20 cellular contexts compared by ENCODE assay signal in genomic region chr16:69141014-69141413, GRCh38. TPM values are rescaled to one million over a fixed set of nuclear protein-coding genes. Genes with fewer than 3 reads are reported as not detected.
DNase-seq lines count a peak whose midpoint lies in the region; ATAC-seq and TF ChIP-seq lines count a peak whose summit lies in the region.
"Had no signal": no experiment of that assay in that cellular context is flagged by ENCODE, and none has a peak within 500 bp of the region (broad histone marks: within the 10 kb centered on the region; RNA-seq: fewer than 3 reads in every experiment).

No MANE protein-coding gene starts in this region.

- peaks cover 0 to 21% (median 10%) of the 10 kb centered on the region in 5 donors for H3K4me1 ChIP-seq in subcutaneous abdominal adipose tissue (ENCODE audit: control insufficient read depth in 5 of 5, insufficient read depth in 5 of 5, low read length in 5 of 5)
- H3K4me1 ChIP-seq: BLaER1 had no signal

- H3K4me1 Mint-ChIP-seq in activated T-cell treated with anti-CD3 and anti-CD28 coated beads, Interleukin-2, amount 50 U/mL, for 72 hours (ENCODE audit: low read depth) = peaks cover 16% of the 10 kb centered on the region
- H3K4me1 Mint-ChIP-seq in neural crest cell = no peaks in the 10 kb centered on the region
- H3K4me1 Mint-ChIP-seq in natural killer cell treated with Interleukin-12 subunit alpha and Interleukin-12 subunit beta and Interleukin-15 and Interleukin-18, amount 100 ng/mL, for 72 hours (ENCODE audit: low read depth in 2 of 2) = peaks cover 2 to 6% of the 10 kb centered on the region in 2 donors
- H3K4me1 Mint-ChIP-seq: CD14-positive monocyte had no signal

- H3K36me3 Mint-ChIP-seq in activated T-cell treated with anti-CD3 and anti-CD28 coated beads, Interleukin-2, amount 50 U/mL, for 72 hours (ENCODE audit: insufficient read depth in 2 of 2) = peaks cover 10 to 29% of the 10 kb centered on the region in 2 donors
- H3K36me3 Mint-ChIP-seq in neural crest cell (ENCODE audit: low read depth) = peaks cover 26% of the 10 kb centered on the region
- peaks cover 50% of the 10 kb centered on the region for H3K36me3 Mint-ChIP-seq in natural killer cell treated with Interleukin-12 subunit alpha and Interleukin-12 subunit beta and Interleukin-15 and Interleukin-18, amount 100 ng/mL, for 72 hours

- peak overlapping the region in 1 of 5 donors; percentile 10 for H3K9ac ChIP-seq in subcutaneous abdominal adipose tissue (ENCODE audit: low read length in 5 of 5)
- H3K9ac ChIP-seq: BLaER1, GM23248 had no signal

- no peak overlapping the region for H3K4me3 Mint-ChIP-seq in activated T-cell treated with anti-CD3 and anti-CD28 coated beads, Interleukin-2, amount 50 U/mL, for 72 hours
- no peak overlapping the region for H3K4me3 Mint-ChIP-seq in neural crest cell
- H3K4me3 Mint-ChIP-seq in natural killer cell treated with Interleukin-12 subunit alpha and Interleukin-12 subunit beta and Interleukin-15 and Interleukin-18, amount 100 ng/mL, for 72 hours = no peak overlapping the region
- H3K4me3 Mint-ChIP-seq: CD14-positive monocyte; CD4-positive, alpha-beta memory T cell had no signal

- H3K9me3 ChIP-seq in subcutaneous abdominal adipose tissue (ENCODE audit: control insufficient read depth in 5 of 5, low read length in 5 of 5) = no peaks in the 10 kb centered on the region
- H3K9me3 ChIP-seq: A549, BLaER1 had no signal

- no peak for ATAC-seq in activated T-cell treated with anti-CD3 and anti-CD28 coated beads, Interleukin-2, amount 50 U/mL, for 72 hours (replicated peaks in 1 of 2)
- no peak for ATAC-seq in left ventricle myocardium superior
- no peak for ATAC-seq in natural killer cell treated with Interleukin-12 subunit alpha and Interleukin-12 subunit beta and Interleukin-15 and Interleukin-18, amount 100 ng/mL, for 72 hours
- ATAC-seq: A549 had no signal

- H3K4me3 ChIP-seq in fibroblast of mammary gland (ENCODE audit: control insufficient read depth, low read depth, low read length) (no peak overlapping the region), subcutaneous abdominal adipose tissue (ENCODE audit: low read depth in 1 of 5, low read length in 5 of 5) (no peak overlapping the region)
- H3K4me3 ChIP-seq: A549, BLaER1, GM23248 had no signal

- H3K36me3 ChIP-seq in subcutaneous abdominal adipose tissue (ENCODE audit: control insufficient read depth in 5 of 5, insufficient read depth in 5 of 5, low read length in 5 of 5) = peaks cover 23 to 76% (median 36%) of the 10 kb centered on the region in 5 donors

- in situ Hi-C loops in G401 (cut with HindIII; ENCODE audit: low sequenced_read_pairs) = no loop called here

- no peaks in the 10 kb centered on the region for H3K9me3 Mint-ChIP-seq in activated T-cell treated with anti-CD3 and anti-CD28 coated beads, Interleukin-2, amount 50 U/mL, for 72 hours
- H3K9me3 Mint-ChIP-seq in neural crest cell = no peaks in the 10 kb centered on the region
- H3K9me3 Mint-ChIP-seq in natural killer cell treated with Interleukin-12 subunit alpha and Interleukin-12 subunit beta and Interleukin-15 and Interleukin-18, amount 100 ng/mL, for 72 hours = no peaks in the 10 kb centered on the region
- H3K9me3 Mint-ChIP-seq: CD14-positive monocyte; CD4-positive, alpha-beta memory T cell had no signal

- DNase-seq in activated T-cell treated with anti-CD3 and anti-CD28 coated beads, Interleukin-2, amount 50 U/mL, for 72 hours = no peak
- no peak for DNase-seq in activated T-cell treated with anti-CD3 and anti-CD28 coated beads, Interleukin-2, amount 50 U/mL, for 48 hours
- DNase-seq in fibroblast of mammary gland (ENCODE audit: low read depth) = peak; percentile 66
- DNase-seq in neural crest cell (ENCODE audit: low read depth, low spot score) = no peak
- no peak for DNase-seq in left ventricle myocardium superior
- DNase-seq in natural killer cell treated with Interleukin-12 subunit alpha and Interleukin-12 subunit beta and Interleukin-15 and Interleukin-18, amount 100 ng/mL, for 72 hours (ENCODE audit: low spot score) = no peak
- no peak for DNase-seq in G401 (ENCODE audit: low spot score)
- DNase-seq: CD4-positive, alpha-beta memory T cell; DMS153; DMS79; GF-D8; GM23248; HCEC 1CT had no signal

- peak overlapping the region; percentile 45 for H3K27ac ChIP-seq in subcutaneous abdominal adipose tissue (ENCODE audit: low read depth, low read length)
- H3K27ac ChIP-seq: 22Rv1, A549, BLaER1, GM23248, HL-60 had no signal

- no peak for TF ChIP-seq CTCF in fibroblast of mammary gland (conservative IDR thresholded peaks at IDR 0.05; ENCODE audit: control insufficient read depth, insufficient read depth, low read depth, low read length)
- TF ChIP-seq CTCF in neural crest cell (conservative IDR thresholded peaks at IDR 0.05) = no peak

- no peaks in the 10 kb centered on the region for H3K27me3 Mint-ChIP-seq in activated T-cell treated with anti-CD3 and anti-CD28 coated beads, Interleukin-2, amount 50 U/mL, for 72 hours (ENCODE audit: low read depth)
- H3K27me3 Mint-ChIP-seq in neural crest cell (ENCODE audit: low read depth) = no peaks in the 10 kb centered on the region
- no peaks in the 10 kb centered on the region for H3K27me3 Mint-ChIP-seq in natural killer cell treated with Interleukin-12 subunit alpha and Interleukin-12 subunit beta and Interleukin-15 and Interleukin-18, amount 100 ng/mL, for 72 hours
- H3K27me3 Mint-ChIP-seq: CD4-positive, alpha-beta memory T cell had no signal

- intact Hi-C loops in left ventricle myocardium superior (cut with micrococcal nuclease) = no loop called here

- no peaks in the 10 kb centered on the region for H3K27me3 ChIP-seq in subcutaneous abdominal adipose tissue (ENCODE audit: control insufficient read depth in 5 of 5, insufficient read depth in 4 of 5, low read length in 5 of 5)
- H3K27me3 ChIP-seq: BLaER1 had no signal

- H3K27ac Mint-ChIP-seq in activated T-cell treated with anti-CD3 and anti-CD28 coated beads, Interleukin-2, amount 50 U/mL, for 72 hours = peak overlapping the region; percentile 8
- peak overlapping the region; percentile 85 for H3K27ac Mint-ChIP-seq in neural crest cell (ENCODE audit: unreplicated experiment)
- H3K27ac Mint-ChIP-seq in natural killer cell treated with Interleukin-12 subunit alpha and Interleukin-12 subunit beta and Interleukin-15 and Interleukin-18, amount 100 ng/mL, for 72 hours = no peak overlapping the region

RNA-seq across cellular contexts. Expression of gene UTP4, which starts 8.6 kb away (rescaled TPM):
- total RNA-seq in activated T-cell treated with anti-CD3 and anti-CD28 coated beads, Interleukin-2, amount 50 U/mL, for 72 hours = 100 to 1,000 TPM in 1 of 2 donors, 10 to 100 TPM in 1; 81.7 to 112 TPM
- 78.5 and 80.1 TPM in 2 replicates for total RNA-seq in neural crest cell
- total RNA-seq in left ventricle myocardium superior = 32.3 TPM
- 10 to 100 TPM; 72.9 to 92.0 TPM for total RNA-seq in natural killer cell treated with Interleukin-12 subunit alpha and Interleukin-12 subunit beta and Interleukin-15 and Interleukin-18, amount 100 ng/mL, for 72 hours
- 66.4 and 89.9 TPM in 2 replicates for total RNA-seq in G401 (2014; rRNA removed; shearing (Covaris generic))

RNA-seq across cellular contexts. Expression of gene CHTF8, which starts 8.6 kb away (rescaled TPM):
- total RNA-seq in activated T-cell treated with anti-CD3 and anti-CD28 coated beads, Interleukin-2, amount 50 U/mL, for 72 hours = 100 to 1,000 TPM; 159 to 185 TPM
- total RNA-seq in neural crest cell = 139 and 156 TPM in 2 replicates
- 51.7 TPM for total RNA-seq in left ventricle myocardium superior
- total RNA-seq in natural killer cell treated with Interleukin-12 subunit alpha and Interleukin-12 subunit beta and Interleukin-15 and Interleukin-18, amount 100 ng/mL, for 72 hours = 100 to 1,000 TPM; 118 to 133 TPM
- 196 and 268 TPM in 2 replicates for total RNA-seq in G401 (2014; rRNA removed; shearing (Covaris generic))

RNA-seq across cellular contexts. Expression of gene HAS3, which starts 35.6 kb away (rescaled TPM):
- 1 to 10 TPM; 1.2 to 1.4 TPM for total RNA-seq in activated T-cell treated with anti-CD3 and anti-CD28 coated beads, Interleukin-2, amount 50 U/mL, for 72 hours
- total RNA-seq in neural crest cell (2.9 and 4.2 TPM in 2 replicates), left ventricle myocardium superior (0.67 TPM)
- total RNA-seq in natural killer cell treated with Interleukin-12 subunit alpha and Interleukin-12 subunit beta and Interleukin-15 and Interleukin-18, amount 100 ng/mL, for 72 hours = under 1 TPM; 0.36 to 0.98 TPM
- total RNA-seq in G401 (2014; rRNA removed; shearing (Covaris generic)) = 0.06 and 2.6 TPM in 2 replicates
- total RNA-seq: H4 had no signal

RNA-seq across cellular contexts. Expression of gene SNTB2, which starts 46.0 kb away (rescaled TPM):
- 10 to 100 TPM; 21.1 to 21.9 TPM for total RNA-seq in activated T-cell treated with anti-CD3 and anti-CD28 coated beads, Interleukin-2, amount 50 U/mL, for 72 hours
- total RNA-seq in neural crest cell = 28.9 and 31.5 TPM in 2 replicates
- 10.4 TPM for total RNA-seq in left ventricle myocardium superior
- 10 to 100 TPM; 10.7 to 26.1 TPM for total RNA-seq in natural killer cell treated with Interleukin-12 subunit alpha and Interleukin-12 subunit beta and Interleukin-15 and Interleukin-18, amount 100 ng/mL, for 72 hours
- 13.9 and 36.0 TPM in 2 replicates for total RNA-seq in G401 (2014; rRNA removed; shearing (Covaris generic))

Comparison
In these comparisons a context has a peak if more than half of its experiments do, and no peak if none do; other contexts are left out.
1. H3K27ac Mint-ChIP-seq: peak in activated T-cell treated with anti-CD3 and anti-CD28 coated beads, Interleukin-2, amount 50 U/mL, for 72 hours (single experiment) and neural crest cell (single experiment); none in natural killer cell treated with Interleukin-12 subunit alpha and Interleukin-12 subunit beta and Interleukin-15 and Interleukin-18, amount 100 ng/mL, for 72 hours (0 of 2).